Comparison of ENCODE assay signal across 8 cellular contexts in genomic region chr9:128361296-128361980, GRCh38. TPM values are rescaled to one million over a fixed set of nuclear protein-coding genes. Genes with fewer than 3 reads are reported as not detected.
DNase-seq lines count a peak whose midpoint lies in the region; ATAC-seq, FAIRE-seq and TF ChIP-seq lines count a peak whose summit lies in the region.

No MANE protein-coding gene starts in this region.

- no peak for TF ChIP-seq RAD21 in A549 (conservative IDR thresholded peaks at IDR 0.05 in 1 of 2, IDR thresholded peaks at IDR 0.05 in 1 of 2)

- POLR2A ChIA-PET in A549 (lab: Yijun Ruan, JAX), result interaction anchor here (0.6 to 2.9 kb wide), 7 partner anchors 9 to 560 kb away, joined by 3 to 34 read pairs (median 6); partner anchors contain the start of genes CERCAM, GOLGA2, SWI5 and URM1

- 60% methylated on average over 11 of the region's 14 CpGs for WGBS in A549 (ENCODE audit: missing lambda C conversion rate)

- TF ChIP-seq CTCF in A549 (IDR thresholded peaks at IDR 0.05) (no peak), HFFc6 (IDR thresholded peaks at IDR 0.05) (no peak), brain microvascular endothelial cell (IDR thresholded peaks at IDR 0.05; ENCODE audit: low read depth, low read length, missing control alignments) (no peak)

- peaks cover 46% of the 10 kb centered on the region for H3K4me1 Mint-ChIP-seq in HFFc6 (ENCODE audit: low read depth)

- no peak for TF ChIP-seq EP300 in A549 (IDR thresholded peaks at IDR 0.05)

- H3K4me2 ChIP-seq in A549, result peak overlapping the region; percentile 61

- peak overlapping the region; percentile 42 for H3K9ac ChIP-seq in mucosa of stomach (ENCODE audit: low read length)

- H3K9me3 ChIP-seq in A549 (no peaks in the 10 kb centered on the region), mucosa of stomach (ENCODE audit: control insufficient read depth, low read length) (no peaks in the 10 kb centered on the region)

- H3K27me3 ChIP-seq in brain microvascular endothelial cell (replicated peaks) (no peaks in the 10 kb centered on the region), mucosa of stomach (ENCODE audit: control insufficient read depth, insufficient read depth, low read length) (no peaks in the 10 kb centered on the region)

- H3K36me3 ChIP-seq in brain microvascular endothelial cell (replicated peaks) (peaks cover 2% of the 10 kb centered on the region), mucosa of stomach (ENCODE audit: control insufficient read depth, insufficient read depth, low read length) (no peaks in the 10 kb centered on the region)

- CTCF ChIA-PET in A549 (lab: Yijun Ruan, JAX), result interaction anchor here (0.6 to 15.6 kb wide), 44 partner anchors 8 to 653 kb away, joined by 3 to 182 read pairs (median 5); partner anchors contain the start of genes CERCAM, GOLGA2, ODF2 and SWI5

- in situ Hi-C loops in brain microvascular endothelial cell (cut with HindIII; ENCODE audit: low pct_ligation_motif_present, low sequenced_read_pairs), result no loop called here

- H3K27me3 Mint-ChIP-seq in HFFc6 (ENCODE audit: insufficient read depth), result peaks cover 1% of the 10 kb centered on the region; the same call in 1 of the 2 replicates

- H3K9me3 Mint-ChIP-seq in HFFc6, result no peaks in the 10 kb centered on the region

- no peak for FAIRE-seq in A549 (lab: Jason Lieb, UNC)

- DNase-seq in A549 (ENCODE audit: low read depth in 1 of 2, low spot score in 1 of 2), result no peak
- DNase-seq in HFFc6, result no peak
- DNase-seq in brain microvascular endothelial cell, result no peak
- no peak for DNase-seq in putamen (ENCODE audit: low spot score)
- DNase-seq in UCSD-AML1 (lab: John Stamatoyannopoulos, UW; ENCODE audit: unreplicated experiment), result no peak
- no peak for DNase-seq in iPS-NIHi7 (ENCODE audit: extremely low spot score)

- H3K4me1 ChIP-seq in A549 (peaks cover 13% of the 10 kb centered on the region), mucosa of stomach (ENCODE audit: control insufficient read depth, insufficient read depth, low read length) (peaks cover 23% of the 10 kb centered on the region)

- H3K4me3 ChIP-seq in A549 (peak overlapping the region; percentile 38), brain microvascular endothelial cell (ENCODE audit: low read depth, low read length) (peak overlapping the region; percentile 60), mucosa of stomach (ENCODE audit: low read length) (no peak overlapping the region)

- H3K4me3 Mint-ChIP-seq in HFFc6, result peak overlapping the region; percentile 86

- H3K27ac ChIP-seq in A549, result peak overlapping the region; percentile 62 to 90
- H3K27ac ChIP-seq in brain microvascular endothelial cell, result no peak overlapping the region

- ATAC-seq in A549 (peak; percentile 28 to 45; a peak in 5 of 6 replicates), HG02623 (IDR thresholded peaks at IDR 0.05; ENCODE audit: unreplicated experiment) (no peak)

- peak overlapping the region; percentile 85 for H3K27ac Mint-ChIP-seq in HFFc6

- no peaks in the 10 kb centered on the region for H3K36me3 Mint-ChIP-seq in HFFc6 (ENCODE audit: low read depth)

- no peak for TF ChIP-seq POLR2A in A549 (IDR thresholded peaks at IDR 0.05; ENCODE audit: low read length)

TF ChIP-seq in A549, 52 proteins besides CTCF, POLR2A, EP300 and RAD21 (continues in another document):
- TF ChIP-seq RCOR1 (IDR thresholded peaks at IDR 0.05; ENCODE audit: low read depth, low read length), result no peak
- no peak for TF ChIP-seq FOSL2 (IDR thresholded peaks at IDR 0.05)
- TF ChIP-seq FOSL2 (CRISPR knock-in tag; IDR thresholded peaks at IDR 0.05), result no peak
- TF ChIP-seq EHMT2 (IDR thresholded peaks at IDR 0.05; ENCODE audit: low read depth), result no peak
- TF ChIP-seq CHD4 (IDR thresholded peaks at IDR 0.05; ENCODE audit: borderline replicate concordance), result no peak
- no peak for TF ChIP-seq RARB (CRISPR knock-in tag; IDR thresholded peaks at IDR 0.05)
- TF ChIP-seq POLR2AphosphoS2 (conservative IDR thresholded peaks at IDR 0.05; ENCODE audit: low read length), result no peak
- no peak for TF ChIP-seq MAZ (IDR thresholded peaks at IDR 0.05; ENCODE audit: borderline replicate concordance, low read depth, low read length)
- TF ChIP-seq CHD2 (IDR thresholded peaks at IDR 0.05; ENCODE audit: low read length, partially characterized antibody), result no peak
- no peak for TF ChIP-seq USF2 (IDR thresholded peaks at IDR 0.05)
- no peak for TF ChIP-seq JUNB (IDR thresholded peaks at IDR 0.05)
- TF ChIP-seq REST (IDR thresholded peaks at IDR 0.05), result no peak
- no peak for TF ChIP-seq HOXB5 (CRISPR knock-in tag; IDR thresholded peaks at IDR 0.05)
- no peak for TF ChIP-seq MYC (IDR thresholded peaks at IDR 0.05; ENCODE audit: borderline replicate concordance, low read length)

RNA-seq across cellular contexts. Expression of gene URM1, which starts 9.7 kb away (rescaled TPM):
- 43.6 and 61.6 TPM in 2 replicates for polyA plus RNA-seq in A549 (2011; rRNA removed)
- polyA plus RNA-seq in A549 (2012; cell fraction: cytosol; rRNA removed), result 66.7 and 75.4 TPM in 2 replicates
- 71.3 and 83.4 TPM in 2 replicates for polyA plus RNA-seq in A549 (2012; cell fraction: nucleus; rRNA removed)
- polyA plus RNA-seq in A549 (2017; fragmentation: RNase III; extraction: RNeasy Plus Mini Kit Qiagen cat#74134 plus additional on column Dnase treatment), result 49.5 to 50.6 TPM (median 49.7 TPM) in 3 replicates
- polyA minus RNA-seq in A549 (2011; rRNA and poly(A)+ RNA removed), result 43.8 and 52.7 TPM in 2 replicates
- total RNA-seq in HFFc6 (2021; fragmentation: NEBNext Ultra II Directional; extraction: Animal tissue kit (Norgen Biotek cat#: 25700)), result 10 to 100 TPM; 63.8 to 75.5 (median 70.2) TPM

RNA-seq across cellular contexts. Expression of gene SLC27A4, which starts 21.1 kb away (rescaled TPM):
- polyA plus RNA-seq in A549 (2011; rRNA removed) (14.5 and 14.9 TPM in 2 replicates), A549 (2017; fragmentation: RNase III; extraction: RNeasy Plus Mini Kit Qiagen cat#74134 plus additional on column Dnase treatment) (26.1 to 27.0 TPM (median 26.4 TPM) in 3 replicates)
- polyA plus RNA-seq in A549 (2012; cell fraction: cytosol; rRNA removed), result 26.6 and 34.7 TPM in 2 replicates
- polyA plus RNA-seq in A549 (2012; cell fraction: nucleus; rRNA removed), result 47.8 and 63.4 TPM in 2 replicates
- 33.1 and 34.8 TPM in 2 replicates for polyA minus RNA-seq in A549 (2011; rRNA and poly(A)+ RNA removed)
- 10 to 100 TPM; 21.1 to 31.1 (median 23.2) TPM for total RNA-seq in HFFc6 (2021; fragmentation: NEBNext Ultra II Directional; extraction: Animal tissue kit (Norgen Biotek cat#: 25700))

RNA-seq across cellular contexts. Expression of gene COQ4, which starts 38.8 kb away (rescaled TPM):
- polyA plus RNA-seq in A549 (2011; rRNA removed) (32.5 and 38.0 TPM in 2 replicates), A549 (2017; fragmentation: RNase III; extraction: RNeasy Plus Mini Kit Qiagen cat#74134 plus additional on column Dnase treatment) (41.3 to 42.8 TPM (median 42.4 TPM) in 3 replicates)
- polyA plus RNA-seq in A549 (2012; cell fraction: cytosol; rRNA removed), result 67.0 and 71.6 TPM in 2 replicates
- 134 and 137 TPM in 2 replicates for polyA plus RNA-seq in A549 (2012; cell fraction: nucleus; rRNA removed)
- polyA minus RNA-seq in A549 (2011; rRNA and poly(A)+ RNA removed), result 29.5 and 34.7 TPM in 2 replicates
- 10 to 100 TPM; 29.8 to 33.3 (median 31.3) TPM for total RNA-seq in HFFc6 (2021; fragmentation: NEBNext Ultra II Directional; extraction: Animal tissue kit (Norgen Biotek cat#: 25700))

RNA-seq across cellular contexts. Expression of gene TRUB2, which starts 39.2 kb away (rescaled TPM):
- polyA plus RNA-seq in A549 (2011; rRNA removed) (29.0 and 43.4 TPM in 2 replicates), A549 (2017; fragmentation: RNase III; extraction: RNeasy Plus Mini Kit Qiagen cat#74134 plus additional on column Dnase treatment) (35.3 to 39.0 TPM (median 38.7 TPM) in 3 replicates)
- 24.6 and 35.4 TPM in 2 replicates for polyA plus RNA-seq in A549 (2012; cell fraction: cytosol; rRNA removed)
- 24.0 and 24.5 TPM in 2 replicates for polyA plus RNA-seq in A549 (2012; cell fraction: nucleus; rRNA removed)
- 49.5 and 60.3 TPM in 2 replicates for polyA minus RNA-seq in A549 (2011; rRNA and poly(A)+ RNA removed)
- total RNA-seq in HFFc6 (2021; fragmentation: NEBNext Ultra II Directional; extraction: Animal tissue kit (Norgen Biotek cat#: 25700)), result 10 to 100 TPM; 27.0 to 38.5 (median 34.3) TPM

RNA-seq across cellular contexts. Expression of gene CERCAM, which starts 59.2 kb away (rescaled TPM):
- polyA plus RNA-seq in A549 (2011; rRNA removed) (16.5 and 16.6 TPM in 2 replicates), A549 (2017; fragmentation: RNase III; extraction: RNeasy Plus Mini Kit Qiagen cat#74134 plus additional on column Dnase treatment) (26.1 to 33.3 TPM (median 28.5 TPM) in 3 replicates)
- 40.4 and 54.7 TPM in 2 replicates for polyA plus RNA-seq in A549 (2012; cell fraction: cytosol; rRNA removed)
- 77.9 and 93.5 TPM in 2 replicates for polyA plus RNA-seq in A549 (2012; cell fraction: nucleus; rRNA removed)
- 20.1 and 20.5 TPM in 2 replicates for polyA minus RNA-seq in A549 (2011; rRNA and poly(A)+ RNA removed)
- total RNA-seq in HFFc6 (2021; fragmentation: NEBNext Ultra II Directional; extraction: Animal tissue kit (Norgen Biotek cat#: 25700)), result 100 to 1,000 TPM; 125 to 172 (median 136) TPM
